1 cellular context compared by ENCODE assay signal in genomic region chr6:158567871-158568401, GRCh38.
TF ChIP-seq lines count a peak whose summit lies in the region.

No MANE protein-coding gene starts in this region.

TF ChIP-seq in HEK293, 187 proteins besides CTCF, POLR2A, EP300 and RAD21:
- TF ChIP-seq ZNF449 (tag by site-specific recombination; IDR thresholded peaks at IDR 0.05), result peak; percentile 60; the same call in 1 of the 2 replicates
- TF ChIP-seq ZNF777 (tag by site-specific recombination; IDR thresholded peaks at IDR 0.05; ENCODE audit: borderline replicate concordance), result no peak
